Comparison of ENCODE assay signal across 2 cellular contexts in the genomic region with DNA sequence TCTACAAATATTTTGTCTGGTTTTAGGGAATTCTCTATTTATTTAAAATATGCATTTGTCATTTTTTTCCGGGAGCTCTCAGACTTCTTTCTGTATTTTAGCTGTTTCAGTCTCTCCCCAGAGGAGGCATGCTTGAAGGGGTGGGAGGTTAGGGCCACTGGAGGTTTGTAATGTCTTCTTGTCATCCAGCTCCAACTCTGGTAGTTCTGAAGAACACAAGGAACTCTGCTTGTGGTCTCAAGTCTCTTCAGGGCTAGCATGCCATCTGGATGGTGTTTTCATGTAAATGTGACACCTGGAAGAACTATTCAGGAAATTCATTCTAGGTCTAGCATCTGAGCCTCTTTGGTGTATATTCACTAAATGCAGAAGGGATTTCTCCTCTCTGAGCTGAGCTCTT.
A peak's percentile ranks its signal among the peaks of the same experiment; 100 is the strongest.
TF ChIP-seq lines count a peak whose summit lies in the region.

No MANE protein-coding gene starts in this region.

TF ChIP-seq in GM23338, 12 proteins besides CTCF, POLR2A, EP300 and RAD21 (continued from another document):
- TF ChIP-seq, protein P1, sequence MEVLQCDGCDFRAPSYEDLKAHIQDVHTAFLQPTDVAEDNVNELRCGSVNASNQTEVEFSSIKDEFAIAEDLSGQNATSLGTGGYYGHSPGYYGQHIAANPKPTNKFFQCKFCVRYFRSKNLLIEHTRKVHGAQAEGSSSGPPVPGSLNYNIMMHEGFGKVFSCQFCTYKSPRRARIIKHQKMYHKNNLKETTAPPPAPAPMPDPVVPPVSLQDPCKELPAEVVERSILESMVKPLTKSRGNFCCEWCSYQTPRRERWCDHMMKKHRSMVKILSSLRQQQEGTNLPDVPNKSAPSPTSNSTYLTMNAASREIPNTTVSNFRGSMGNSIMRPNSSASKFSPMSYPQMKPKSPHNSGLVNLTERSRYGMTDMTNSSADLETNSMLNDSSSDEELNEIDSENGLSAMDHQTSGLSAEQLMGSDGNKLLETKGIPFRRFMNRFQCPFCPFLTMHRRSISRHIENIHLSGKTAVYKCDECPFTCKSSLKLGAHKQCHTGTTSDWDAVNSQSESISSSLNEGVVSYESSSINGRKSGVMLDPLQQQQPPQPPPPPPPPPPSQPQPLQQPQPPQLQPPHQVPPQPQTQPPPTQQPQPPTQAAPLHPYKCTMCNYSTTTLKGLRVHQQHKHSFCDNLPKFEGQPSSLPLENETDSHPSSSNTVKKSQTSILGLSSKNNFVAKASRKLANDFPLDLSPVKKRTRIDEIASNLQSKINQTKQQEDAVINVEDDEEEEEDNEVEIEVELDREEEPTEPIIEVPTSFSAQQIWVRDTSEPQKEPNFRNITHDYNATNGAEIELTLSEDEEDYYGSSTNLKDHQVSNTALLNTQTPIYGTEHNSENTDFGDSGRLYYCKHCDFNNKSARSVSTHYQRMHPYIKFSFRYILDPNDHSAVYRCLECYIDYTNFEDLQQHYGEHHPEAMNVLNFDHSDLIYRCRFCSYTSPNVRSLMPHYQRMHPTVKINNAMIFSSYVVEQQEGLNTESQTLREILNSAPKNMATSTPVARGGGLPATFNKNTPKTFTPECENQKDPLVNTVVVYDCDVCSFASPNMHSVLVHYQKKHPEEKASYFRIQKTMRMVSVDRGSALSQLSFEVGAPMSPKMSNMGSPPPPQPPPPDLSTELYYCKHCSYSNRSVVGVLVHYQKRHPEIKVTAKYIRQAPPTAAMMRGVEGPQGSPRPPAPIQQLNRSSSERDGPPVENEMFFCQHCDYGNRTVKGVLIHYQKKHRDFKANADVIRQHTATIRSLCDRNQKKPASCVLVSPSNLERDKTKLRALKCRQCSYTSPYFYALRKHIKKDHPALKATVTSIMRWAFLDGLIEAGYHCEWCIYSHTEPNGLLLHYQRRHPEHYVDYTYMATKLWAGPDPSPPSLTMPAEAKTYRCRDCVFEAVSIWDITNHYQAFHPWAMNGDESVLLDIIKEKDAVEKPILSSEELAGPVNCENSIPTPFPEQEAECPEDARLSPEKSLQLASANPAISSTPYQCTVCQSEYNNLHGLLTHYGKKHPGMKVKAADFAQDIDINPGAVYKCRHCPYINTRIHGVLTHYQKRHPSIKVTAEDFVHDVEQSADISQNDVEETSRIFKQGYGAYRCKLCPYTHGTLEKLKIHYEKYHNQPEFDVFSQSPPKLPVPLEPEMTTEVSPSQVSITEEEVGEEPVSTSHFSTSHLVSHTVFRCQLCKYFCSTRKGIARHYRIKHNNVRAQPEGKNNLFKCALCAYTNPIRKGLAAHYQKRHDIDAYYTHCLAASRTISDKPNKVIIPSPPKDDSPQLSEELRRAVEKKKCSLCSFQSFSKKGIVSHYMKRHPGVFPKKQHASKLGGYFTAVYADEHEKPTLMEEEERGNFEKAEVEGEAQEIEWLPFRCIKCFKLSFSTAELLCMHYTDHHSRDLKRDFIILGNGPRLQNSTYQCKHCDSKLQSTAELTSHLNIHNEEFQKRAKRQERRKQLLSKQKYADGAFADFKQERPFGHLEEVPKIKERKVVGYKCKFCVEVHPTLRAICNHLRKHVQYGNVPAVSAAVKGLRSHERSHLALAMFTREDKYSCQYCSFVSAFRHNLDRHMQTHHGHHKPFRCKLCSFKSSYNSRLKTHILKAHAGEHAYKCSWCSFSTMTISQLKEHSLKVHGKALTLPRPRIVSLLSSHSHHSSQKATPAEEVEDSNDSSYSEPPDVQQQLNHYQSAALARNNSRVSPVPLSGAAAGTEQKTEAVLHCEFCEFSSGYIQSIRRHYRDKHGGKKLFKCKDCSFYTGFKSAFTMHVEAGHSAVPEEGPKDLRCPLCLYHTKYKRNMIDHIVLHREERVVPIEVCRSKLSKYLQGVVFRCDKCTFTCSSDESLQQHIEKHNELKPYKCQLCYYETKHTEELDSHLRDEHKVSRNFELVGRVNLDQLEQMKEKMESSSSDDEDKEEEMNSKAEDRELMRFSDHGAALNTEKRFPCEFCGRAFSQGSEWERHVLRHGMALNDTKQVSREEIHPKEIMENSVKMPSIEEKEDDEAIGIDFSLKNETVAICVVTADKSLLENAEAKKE (CRISPR knock-in tag; IDR thresholded peaks at IDR 0.05), result peak; percentile 94
- TF ChIP-seq, protein P2, sequence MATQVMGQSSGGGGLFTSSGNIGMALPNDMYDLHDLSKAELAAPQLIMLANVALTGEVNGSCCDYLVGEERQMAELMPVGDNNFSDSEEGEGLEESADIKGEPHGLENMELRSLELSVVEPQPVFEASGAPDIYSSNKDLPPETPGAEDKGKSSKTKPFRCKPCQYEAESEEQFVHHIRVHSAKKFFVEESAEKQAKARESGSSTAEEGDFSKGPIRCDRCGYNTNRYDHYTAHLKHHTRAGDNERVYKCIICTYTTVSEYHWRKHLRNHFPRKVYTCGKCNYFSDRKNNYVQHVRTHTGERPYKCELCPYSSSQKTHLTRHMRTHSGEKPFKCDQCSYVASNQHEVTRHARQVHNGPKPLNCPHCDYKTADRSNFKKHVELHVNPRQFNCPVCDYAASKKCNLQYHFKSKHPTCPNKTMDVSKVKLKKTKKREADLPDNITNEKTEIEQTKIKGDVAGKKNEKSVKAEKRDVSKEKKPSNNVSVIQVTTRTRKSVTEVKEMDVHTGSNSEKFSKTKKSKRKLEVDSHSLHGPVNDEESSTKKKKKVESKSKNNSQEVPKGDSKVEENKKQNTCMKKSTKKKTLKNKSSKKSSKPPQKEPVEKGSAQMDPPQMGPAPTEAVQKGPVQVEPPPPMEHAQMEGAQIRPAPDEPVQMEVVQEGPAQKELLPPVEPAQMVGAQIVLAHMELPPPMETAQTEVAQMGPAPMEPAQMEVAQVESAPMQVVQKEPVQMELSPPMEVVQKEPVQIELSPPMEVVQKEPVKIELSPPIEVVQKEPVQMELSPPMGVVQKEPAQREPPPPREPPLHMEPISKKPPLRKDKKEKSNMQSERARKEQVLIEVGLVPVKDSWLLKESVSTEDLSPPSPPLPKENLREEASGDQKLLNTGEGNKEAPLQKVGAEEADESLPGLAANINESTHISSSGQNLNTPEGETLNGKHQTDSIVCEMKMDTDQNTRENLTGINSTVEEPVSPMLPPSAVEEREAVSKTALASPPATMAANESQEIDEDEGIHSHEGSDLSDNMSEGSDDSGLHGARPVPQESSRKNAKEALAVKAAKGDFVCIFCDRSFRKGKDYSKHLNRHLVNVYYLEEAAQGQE (IDR thresholded peaks at IDR 0.05; ENCODE audit: unreplicated experiment), result no peak
- TF ChIP-seq ZNF114 (CRISPR knock-in tag; IDR thresholded peaks at IDR 0.05) (no peak), POLR2AphosphoS5 (IDR thresholded peaks at IDR 0.05; ENCODE audit: low read depth) (no peak)

TF ChIP-seq in WTC11, 78 proteins besides CTCF, POLR2A, EP300 and RAD21 (continued from another document):
- TF ChIP-seq, protein P3, sequence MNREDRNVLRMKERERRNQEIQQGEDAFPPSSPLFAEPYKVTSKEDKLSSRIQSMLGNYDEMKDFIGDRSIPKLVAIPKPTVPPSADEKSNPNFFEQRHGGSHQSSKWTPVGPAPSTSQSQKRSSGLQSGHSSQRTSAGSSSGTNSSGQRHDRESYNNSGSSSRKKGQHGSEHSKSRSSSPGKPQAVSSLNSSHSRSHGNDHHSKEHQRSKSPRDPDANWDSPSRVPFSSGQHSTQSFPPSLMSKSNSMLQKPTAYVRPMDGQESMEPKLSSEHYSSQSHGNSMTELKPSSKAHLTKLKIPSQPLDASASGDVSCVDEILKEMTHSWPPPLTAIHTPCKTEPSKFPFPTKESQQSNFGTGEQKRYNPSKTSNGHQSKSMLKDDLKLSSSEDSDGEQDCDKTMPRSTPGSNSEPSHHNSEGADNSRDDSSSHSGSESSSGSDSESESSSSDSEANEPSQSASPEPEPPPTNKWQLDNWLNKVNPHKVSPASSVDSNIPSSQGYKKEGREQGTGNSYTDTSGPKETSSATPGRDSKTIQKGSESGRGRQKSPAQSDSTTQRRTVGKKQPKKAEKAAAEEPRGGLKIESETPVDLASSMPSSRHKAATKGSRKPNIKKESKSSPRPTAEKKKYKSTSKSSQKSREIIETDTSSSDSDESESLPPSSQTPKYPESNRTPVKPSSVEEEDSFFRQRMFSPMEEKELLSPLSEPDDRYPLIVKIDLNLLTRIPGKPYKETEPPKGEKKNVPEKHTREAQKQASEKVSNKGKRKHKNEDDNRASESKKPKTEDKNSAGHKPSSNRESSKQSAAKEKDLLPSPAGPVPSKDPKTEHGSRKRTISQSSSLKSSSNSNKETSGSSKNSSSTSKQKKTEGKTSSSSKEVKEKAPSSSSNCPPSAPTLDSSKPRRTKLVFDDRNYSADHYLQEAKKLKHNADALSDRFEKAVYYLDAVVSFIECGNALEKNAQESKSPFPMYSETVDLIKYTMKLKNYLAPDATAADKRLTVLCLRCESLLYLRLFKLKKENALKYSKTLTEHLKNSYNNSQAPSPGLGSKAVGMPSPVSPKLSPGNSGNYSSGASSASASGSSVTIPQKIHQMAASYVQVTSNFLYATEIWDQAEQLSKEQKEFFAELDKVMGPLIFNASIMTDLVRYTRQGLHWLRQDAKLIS (CRISPR knock-in tag; IDR thresholded peaks at IDR 0.05; ENCODE audit: borderline replicate concordance), result no peak
- no peak for TF ChIP-seq SMAD4 (CRISPR knock-in tag; IDR thresholded peaks at IDR 0.05)
- TF ChIP-seq, protein P4, sequence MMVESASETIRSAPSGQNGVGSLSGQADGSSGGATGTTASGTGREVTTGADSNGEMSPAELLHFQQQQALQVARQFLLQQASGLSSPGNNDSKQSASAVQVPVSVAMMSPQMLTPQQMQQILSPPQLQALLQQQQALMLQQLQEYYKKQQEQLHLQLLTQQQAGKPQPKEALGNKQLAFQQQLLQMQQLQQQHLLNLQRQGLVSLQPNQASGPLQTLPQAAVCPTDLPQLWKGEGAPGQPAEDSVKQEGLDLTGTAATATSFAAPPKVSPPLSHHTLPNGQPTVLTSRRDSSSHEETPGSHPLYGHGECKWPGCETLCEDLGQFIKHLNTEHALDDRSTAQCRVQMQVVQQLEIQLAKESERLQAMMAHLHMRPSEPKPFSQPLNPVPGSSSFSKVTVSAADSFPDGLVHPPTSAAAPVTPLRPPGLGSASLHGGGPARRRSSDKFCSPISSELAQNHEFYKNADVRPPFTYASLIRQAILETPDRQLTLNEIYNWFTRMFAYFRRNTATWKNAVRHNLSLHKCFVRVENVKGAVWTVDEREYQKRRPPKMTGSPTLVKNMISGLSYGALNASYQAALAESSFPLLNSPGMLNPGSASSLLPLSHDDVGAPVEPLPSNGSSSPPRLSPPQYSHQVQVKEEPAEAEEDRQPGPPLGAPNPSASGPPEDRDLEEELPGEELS (CRISPR knock-in tag; IDR thresholded peaks at IDR 0.05), result no peak
